In the genomic region with DNA sequence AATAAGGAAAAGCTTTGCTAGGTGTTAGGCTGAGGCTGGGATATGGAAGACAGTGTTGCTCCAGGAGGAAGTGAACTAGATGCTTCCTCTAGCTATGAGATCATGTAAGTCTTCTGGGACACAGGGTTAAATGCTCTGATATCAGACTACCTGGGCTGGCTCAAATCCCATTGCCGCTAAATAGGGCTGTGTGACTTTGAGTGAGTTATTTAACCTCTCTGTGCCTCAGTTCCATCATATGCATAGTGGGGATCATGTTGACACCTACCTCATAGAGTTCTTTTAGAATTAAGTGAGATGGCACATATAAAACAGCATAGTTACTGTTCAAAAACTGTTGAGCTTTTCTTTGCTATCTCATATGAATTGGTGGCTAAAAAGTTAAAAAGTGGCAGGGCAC, we compare ENCODE assay signal across 10 cellular contexts. TPM values are rescaled to one million over a fixed set of nuclear protein-coding genes. Genes with fewer than 3 reads are reported as not detected.
A peak's percentile ranks its signal among the peaks of the same experiment; 100 is the strongest.
DNase-seq lines count a peak whose midpoint lies in the region; ATAC-seq and TF ChIP-seq lines count a peak whose summit lies in the region.
"Had no signal": no experiment of that assay in that cellular context is flagged by ENCODE, and none has a peak within 500 bp of the region (broad histone marks: within the 10 kb centered on the region; RNA-seq: fewer than 3 reads in every experiment).

No MANE protein-coding gene starts in this region.

- no peak for ATAC-seq in T-helper 17 cell

- H3K4me3 Mint-ChIP-seq in T-helper 17 cell (no peak overlapping the region), endodermal cell (no peak overlapping the region)
- H3K4me3 Mint-ChIP-seq: GM23338 had no signal

- no peak overlapping the region for H3K27ac ChIP-seq in endodermal cell (ENCODE audit: low read depth, low read length)
- peak overlapping the region; percentile 28 to 91 (median 41) for H3K27ac ChIP-seq in thyroid gland
- H3K27ac ChIP-seq in Karpas-422 (ENCODE audit: low read length): no peak overlapping the region
- H3K27ac ChIP-seq: BLaER1 had no signal

- H3K36me3 ChIP-seq in endodermal cell (ENCODE audit: control insufficient read depth, insufficient read depth, low read length): no peaks in the 10 kb centered on the region
- H3K36me3 ChIP-seq in thyroid gland: no peaks in the 10 kb centered on the region
- H3K36me3 ChIP-seq in Karpas-422 (ENCODE audit: insufficient read depth, low read length): no peaks in the 10 kb centered on the region
- H3K36me3 ChIP-seq: BLaER1 had no signal

- H4K20me1 ChIP-seq in Karpas-422 (ENCODE audit: insufficient read depth, low read depth, low read length): no peaks in the 10 kb centered on the region
- H4K20me1 ChIP-seq: BLaER1 had no signal

- no peaks in the 10 kb centered on the region for H3K9me2 ChIP-seq in Karpas-422 (replicated peaks; ENCODE audit: insufficient read depth, low read length)

- intact Hi-C loops in thyroid gland (cut with DNase I): no loop called here
- intact Hi-C loops in head of caudate nucleus (cut with DNase I): no loop called here

- peak; percentile 2 for DNase-seq in activated CD8-positive, alpha-beta memory T cell treated with anti-CD3 and anti-CD28 coated beads, Interleukin-2, amount 50 U/mL, for 48 hours
- DNase-seq in activated CD8-positive, alpha-beta memory T cell treated with anti-CD3 and anti-CD28 coated beads for 24 hours: no peak
- no peak for DNase-seq in T-helper 17 cell
- DNase-seq in endodermal cell: peak; percentile 18
- no peak for DNase-seq in thyroid gland
- DNase-seq in retina: no peak
- no peak for DNase-seq in Karpas-422
- DNase-seq in head of caudate nucleus: no peak

- TF ChIP-seq POLR2A in thyroid gland (IDR thresholded peaks at IDR 0.05): no peak

- H2AFZ ChIP-seq in Karpas-422 (ENCODE audit: low read length): no peak overlapping the region
- H2AFZ ChIP-seq: GM23338 had no signal

- H3K36me3 Mint-ChIP-seq in T-helper 17 cell (ENCODE audit: low read depth) (no peaks in the 10 kb centered on the region), endodermal cell (ENCODE audit: low read depth) (no peaks in the 10 kb centered on the region)

- H3K9ac ChIP-seq in endodermal cell (ENCODE audit: extremely low read depth, low read length, poor library complexity, severe bottlenecking) (no peak overlapping the region), Karpas-422 (ENCODE audit: low read length) (no peak overlapping the region)
- H3K9ac ChIP-seq: BLaER1 had no signal

- H3K4me1 ChIP-seq in endodermal cell (ENCODE audit: control insufficient read depth, insufficient read depth, low read length) (peaks cover 31% of the 10 kb centered on the region), thyroid gland (peaks cover 41 to 62% of the 10 kb centered on the region in 2 donors), Karpas-422 (ENCODE audit: low read length) (peaks cover 13% of the 10 kb centered on the region)

- no peaks in the 10 kb centered on the region for H3K9me3 Mint-ChIP-seq in endodermal cell
- H3K9me3 Mint-ChIP-seq: GM23338 had no signal

- H3K4me2 ChIP-seq in Karpas-422 (ENCODE audit: low read depth, low read length, poor library complexity, severe bottlenecking): no peak overlapping the region
- H3K4me2 ChIP-seq: BLaER1, GM23338 had no signal

- H3K4me3 ChIP-seq in endodermal cell (ENCODE audit: low read length): no peak overlapping the region
- H3K4me3 ChIP-seq in thyroid gland (replicated peaks in 1 of 3): no peak overlapping the region
- no peak overlapping the region for H3K4me3 ChIP-seq in Karpas-422 (ENCODE audit: low read length)
- H3K4me3 ChIP-seq: BLaER1, GM23338 had no signal

- no peaks in the 10 kb centered on the region for H3K9me3 ChIP-seq in T-helper 17 cell (ENCODE audit: control insufficient read depth, low read length, poor library complexity, severe bottlenecking)
- no peaks in the 10 kb centered on the region for H3K9me3 ChIP-seq in endodermal cell (ENCODE audit: control insufficient read depth, low read length)
- no peaks in the 10 kb centered on the region for H3K9me3 ChIP-seq in thyroid gland
- H3K9me3 ChIP-seq in Karpas-422 (ENCODE audit: low read length): no peaks in the 10 kb centered on the region
- H3K9me3 ChIP-seq: BLaER1 had no signal

- H3K4me1 Mint-ChIP-seq in T-helper 17 cell: peaks cover 38% of the 10 kb centered on the region
- peaks cover 35% of the 10 kb centered on the region for H3K4me1 Mint-ChIP-seq in endodermal cell

- no peaks in the 10 kb centered on the region for H3K79me2 ChIP-seq in Karpas-422 (ENCODE audit: low read length)

- H3K27me3 ChIP-seq in endodermal cell (ENCODE audit: control insufficient read depth, insufficient read depth, low read length, poor library complexity, severe bottlenecking): no peaks in the 10 kb centered on the region
- H3K27me3 ChIP-seq in thyroid gland: no peaks in the 10 kb centered on the region
- no peaks in the 10 kb centered on the region for H3K27me3 ChIP-seq in Karpas-422 (ENCODE audit: low read length)
- H3K27me3 ChIP-seq: BLaER1 had no signal

- TF ChIP-seq CTCF in endodermal cell (conservative IDR thresholded peaks at IDR 0.05) (no peak), thyroid gland (IDR thresholded peaks at IDR 0.05) (no peak)

- H3K27me3 Mint-ChIP-seq in T-helper 17 cell (no peaks in the 10 kb centered on the region), endodermal cell (ENCODE audit: insufficient read depth) (peaks cover 11% of the 10 kb centered on the region)

- H3K27ac Mint-ChIP-seq in T-helper 17 cell: peak overlapping the region; percentile 100
- no peak overlapping the region for H3K27ac Mint-ChIP-seq in endodermal cell
- H3K27ac Mint-ChIP-seq: GM23338 had no signal

- 100% methylated on average over 1 of the region's 1 CpG for WGBS in endodermal cell (ENCODE audit: insufficient coverage in 1 of 2, insufficient read length in 1 of 2), 2 experiments
- WGBS in thyroid gland, 2 donors: 92 to 100% methylated on average over 1 of the region's 1 CpG

RNA-seq across cellular contexts. Expression of a gene that starts 12.6 kb away (rescaled TPM):
- total RNA-seq in T-helper 17 cell (1,000 to 10,000 TPM; 2,488 to 2,685 TPM), endodermal cell (1,000 to 10,000 TPM; 1,560 to 1,563 TPM), thyroid gland (1,000 to 10,000 TPM in 1 of 4 donors, 100 to 1,000 TPM in 3; 401 to 2,289 (median 606) TPM)
- polyA plus RNA-seq in endodermal cell (2013, experiment 1 of 2): 2,242 TPM
- polyA plus RNA-seq in endodermal cell (2013, experiment 2 of 2): 2,014 TPM
- 203 and 282 TPM in 2 replicates for total RNA-seq in Karpas-422 (2014; rRNA removed; shearing (Covaris generic); ENCODE audit: low replicate concordance)

RNA-seq across cellular contexts. Expression of a gene that starts 51.1 kb away (rescaled TPM):
- total RNA-seq in T-helper 17 cell (1 to 10 TPM; 1.6 to 4.3 TPM), endodermal cell (10 to 100 TPM; 53.4 to 82.6 TPM), thyroid gland (1 to 10 TPM in 2 of 4 donors, under 1 TPM in 1, not detected in 1; 0.40 to 3.3 (median 1.2) TPM)
- polyA plus RNA-seq in endodermal cell (2013, experiment 1 of 2): 58.7 TPM
- polyA plus RNA-seq in endodermal cell (2013, experiment 2 of 2): 62.1 TPM
- 28.2 and 32.4 TPM in 2 replicates for total RNA-seq in Karpas-422 (2014; rRNA removed; shearing (Covaris generic); ENCODE audit: low replicate concordance)

Comparison
In these comparisons a context has a peak if more than half of its experiments do, and no peak if none do; other contexts are left out.
1. DNase-seq: peak in activated CD8-positive, alpha-beta memory T cell treated with anti-CD3 and anti-CD28 coated beads, Interleukin-2, amount 50 U/mL, for 48 hours (single experiment) and endodermal cell (single experiment); none in activated CD8-positive, alpha-beta memory T cell treated with anti-CD3 and anti-CD28 coated beads for 24 hours (single experiment), T-helper 17 cell (0 of 3), thyroid gland (0 of 2), retina (single experiment), Karpas-422 (single experiment) and head of caudate nucleus (0 of 42).
2. H3K27ac ChIP-seq: peak in thyroid gland (3 of 3); none in endodermal cell (single experiment) and Karpas-422 (single experiment).